ENCODE assay signal across 1 cellular context in the genomic region with DNA sequence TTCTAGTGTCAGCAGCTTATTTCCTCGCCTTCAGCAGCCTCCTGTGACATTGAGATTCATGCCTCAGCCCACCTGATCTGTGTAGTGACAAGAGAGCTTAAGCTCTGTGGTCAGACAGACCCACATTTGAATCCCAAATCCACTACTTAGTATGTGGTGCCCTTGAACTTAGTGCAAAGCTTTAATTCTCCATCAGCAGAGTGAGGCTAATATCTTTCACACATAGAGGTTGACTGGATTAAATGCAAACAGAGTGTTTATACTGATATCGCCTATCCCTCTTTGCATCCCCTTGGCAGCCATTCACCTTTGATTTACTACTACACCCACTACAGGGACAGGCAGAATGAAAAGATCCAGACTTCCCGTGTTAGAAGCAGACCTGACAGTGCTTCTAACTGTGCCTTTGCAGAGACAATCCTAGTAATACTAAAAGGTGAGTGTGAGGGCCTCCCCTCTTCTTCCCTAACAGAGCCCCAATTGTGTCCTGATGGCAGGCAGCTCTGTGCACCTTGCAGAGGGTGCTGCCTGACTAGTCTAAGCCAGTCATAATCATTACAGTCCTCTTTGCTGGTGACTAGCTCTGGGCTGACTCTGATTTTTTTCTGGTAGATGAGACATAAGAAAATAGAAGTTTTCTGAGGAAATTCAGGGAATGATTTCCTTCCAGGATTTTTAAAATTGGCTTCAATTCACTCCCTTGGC.
TF ChIP-seq lines count a peak whose summit lies in the region.

No MANE protein-coding gene starts in this region.

TF ChIP-seq in GM12878, 131 proteins besides CTCF, POLR2A, EP300 and RAD21:
- TF ChIP-seq ZNF622 (IDR thresholded peaks at IDR 0.05) (no peak), MYB (IDR thresholded peaks at IDR 0.05; ENCODE audit: borderline replicate concordance, low read depth, low read length) (no peak), NFIC (IDR thresholded peaks at IDR 0.05; ENCODE audit: low read depth, low read length) (no peak), MEF2A (IDR thresholded peaks at IDR 0.05; ENCODE audit: insufficient read depth, low read depth, low read length) (no peak), IKZF2 (IDR thresholded peaks at IDR 0.05) (no peak), FOXK2 (IDR thresholded peaks at IDR 0.05) (no peak), MYC (IDR thresholded peaks at IDR 0.05; ENCODE audit: insufficient read depth, insufficient read length, insufficient replicate concordance, low read length, severe bottlenecking) (no peak), ATF7 (IDR thresholded peaks at IDR 0.05; ENCODE audit: low read depth) (no peak), SUPT20H (IDR thresholded peaks at IDR 0.05; ENCODE audit: borderline replicate concordance, control insufficient read depth, low read depth, low read length) (no peak), KAT2A (conservative IDR thresholded peaks at IDR 0.05; ENCODE audit: control insufficient read depth, low read depth, low read length) (no peak), SMARCA5 (IDR thresholded peaks at IDR 0.05) (no peak)
- TF ChIP-seq, protein P1, sequence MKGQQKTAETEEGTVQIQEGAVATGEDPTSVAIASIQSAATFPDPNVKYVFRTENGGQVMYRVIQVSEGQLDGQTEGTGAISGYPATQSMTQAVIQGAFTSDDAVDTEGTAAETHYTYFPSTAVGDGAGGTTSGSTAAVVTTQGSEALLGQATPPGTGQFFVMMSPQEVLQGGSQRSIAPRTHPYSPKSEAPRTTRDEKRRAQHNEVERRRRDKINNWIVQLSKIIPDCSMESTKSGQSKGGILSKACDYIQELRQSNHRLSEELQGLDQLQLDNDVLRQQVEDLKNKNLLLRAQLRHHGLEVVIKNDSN (IDR thresholded peaks at IDR 0.05; ENCODE audit: borderline replicate concordance, extremely low read length, insufficient read depth, low read depth, low read length), result no peak
- TF ChIP-seq, protein P2, sequence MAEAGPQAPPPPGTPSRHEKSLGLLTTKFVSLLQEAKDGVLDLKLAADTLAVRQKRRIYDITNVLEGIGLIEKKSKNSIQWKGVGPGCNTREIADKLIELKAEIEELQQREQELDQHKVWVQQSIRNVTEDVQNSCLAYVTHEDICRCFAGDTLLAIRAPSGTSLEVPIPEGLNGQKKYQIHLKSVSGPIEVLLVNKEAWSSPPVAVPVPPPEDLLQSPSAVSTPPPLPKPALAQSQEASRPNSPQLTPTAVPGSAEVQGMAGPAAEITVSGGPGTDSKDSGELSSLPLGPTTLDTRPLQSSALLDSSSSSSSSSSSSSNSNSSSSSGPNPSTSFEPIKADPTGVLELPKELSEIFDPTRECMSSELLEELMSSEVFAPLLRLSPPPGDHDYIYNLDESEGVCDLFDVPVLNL (IDR thresholded peaks at IDR 0.05; ENCODE audit: low read depth, low read length), result no peak
- TF ChIP-seq, protein P3, sequence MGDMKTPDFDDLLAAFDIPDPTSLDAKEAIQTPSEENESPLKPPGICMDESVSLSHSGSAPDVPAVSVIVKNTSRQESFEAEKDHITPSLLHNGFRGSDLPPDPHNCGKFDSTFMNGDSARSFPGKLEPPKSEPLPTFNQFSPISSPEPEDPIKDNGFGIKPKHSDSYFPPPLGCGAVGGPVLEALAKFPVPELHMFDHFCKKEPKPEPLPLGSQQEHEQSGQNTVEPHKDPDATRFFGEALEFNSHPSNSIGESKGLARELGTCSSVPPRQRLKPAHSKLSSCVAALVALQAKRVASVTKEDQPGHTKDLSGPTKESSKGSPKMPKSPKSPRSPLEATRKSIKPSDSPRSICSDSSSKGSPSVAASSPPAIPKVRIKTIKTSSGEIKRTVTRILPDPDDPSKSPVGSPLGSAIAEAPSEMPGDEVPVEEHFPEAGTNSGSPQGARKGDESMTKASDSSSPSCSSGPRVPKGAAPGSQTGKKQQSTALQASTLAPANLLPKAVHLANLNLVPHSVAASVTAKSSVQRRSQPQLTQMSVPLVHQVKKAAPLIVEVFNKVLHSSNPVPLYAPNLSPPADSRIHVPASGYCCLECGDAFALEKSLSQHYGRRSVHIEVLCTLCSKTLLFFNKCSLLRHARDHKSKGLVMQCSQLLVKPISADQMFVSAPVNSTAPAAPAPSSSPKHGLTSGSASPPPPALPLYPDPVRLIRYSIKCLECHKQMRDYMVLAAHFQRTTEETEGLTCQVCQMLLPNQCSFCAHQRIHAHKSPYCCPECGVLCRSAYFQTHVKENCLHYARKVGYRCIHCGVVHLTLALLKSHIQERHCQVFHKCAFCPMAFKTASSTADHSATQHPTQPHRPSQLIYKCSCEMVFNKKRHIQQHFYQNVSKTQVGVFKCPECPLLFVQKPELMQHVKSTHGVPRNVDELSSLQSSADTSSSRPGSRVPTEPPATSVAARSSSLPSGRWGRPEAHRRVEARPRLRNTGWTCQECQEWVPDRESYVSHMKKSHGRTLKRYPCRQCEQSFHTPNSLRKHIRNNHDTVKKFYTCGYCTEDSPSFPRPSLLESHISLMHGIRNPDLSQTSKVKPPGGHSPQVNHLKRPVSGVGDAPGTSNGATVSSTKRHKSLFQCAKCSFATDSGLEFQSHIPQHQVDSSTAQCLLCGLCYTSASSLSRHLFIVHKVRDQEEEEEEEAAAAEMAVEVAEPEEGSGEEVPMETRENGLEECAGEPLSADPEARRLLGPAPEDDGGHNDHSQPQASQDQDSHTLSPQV (IDR thresholded peaks at IDR 0.05), result no peak
- TF ChIP-seq, protein P4, sequence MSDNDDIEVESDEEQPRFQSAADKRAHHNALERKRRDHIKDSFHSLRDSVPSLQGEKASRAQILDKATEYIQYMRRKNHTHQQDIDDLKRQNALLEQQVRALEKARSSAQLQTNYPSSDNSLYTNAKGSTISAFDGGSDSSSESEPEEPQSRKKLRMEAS (IDR thresholded peaks at IDR 0.05; ENCODE audit: low read depth, low read length), result no peak
- TF ChIP-seq, protein P5, sequence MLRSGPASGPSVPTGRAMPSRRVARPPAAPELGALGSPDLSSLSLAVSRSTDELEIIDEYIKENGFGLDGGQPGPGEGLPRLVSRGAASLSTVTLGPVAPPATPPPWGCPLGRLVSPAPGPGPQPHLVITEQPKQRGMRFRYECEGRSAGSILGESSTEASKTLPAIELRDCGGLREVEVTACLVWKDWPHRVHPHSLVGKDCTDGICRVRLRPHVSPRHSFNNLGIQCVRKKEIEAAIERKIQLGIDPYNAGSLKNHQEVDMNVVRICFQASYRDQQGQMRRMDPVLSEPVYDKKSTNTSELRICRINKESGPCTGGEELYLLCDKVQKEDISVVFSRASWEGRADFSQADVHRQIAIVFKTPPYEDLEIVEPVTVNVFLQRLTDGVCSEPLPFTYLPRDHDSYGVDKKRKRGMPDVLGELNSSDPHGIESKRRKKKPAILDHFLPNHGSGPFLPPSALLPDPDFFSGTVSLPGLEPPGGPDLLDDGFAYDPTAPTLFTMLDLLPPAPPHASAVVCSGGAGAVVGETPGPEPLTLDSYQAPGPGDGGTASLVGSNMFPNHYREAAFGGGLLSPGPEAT (IDR thresholded peaks at IDR 0.05; ENCODE audit: low read depth), result no peak
